In genomic region chr4:158671665-158671914, GRCh38 we compare ENCODE assay signal across 8 cellular contexts. TPM values are rescaled to one million over a fixed set of nuclear protein-coding genes. Genes with fewer than 3 reads are reported as not detected.
DNase-seq lines count a peak whose midpoint lies in the region; ATAC-seq lines count a peak whose summit lies in the region.

Gene C4orf46 (minus strand): TSS chr4:158671887. CDS start chr4:158671801, 86 bp downstream.

- DNase-seq in caudate nucleus (lab: John Stamatoyannopoulos, UW) (peak in 1 of 61 donors; percentile 62), DMS53 (lab: John Stamatoyannopoulos, UW) (no peak), cerebellar cortex (ENCODE audit: low spot score) (no peak), cerebellar nuclear complex (lab: John Stamatoyannopoulos, UW) (no peak)

- H3K9ac ChIP-seq in HUES64 (ENCODE audit: low read depth, low read length): peak within 1 kb of the TSS; percentile 88
- H3K9ac ChIP-seq in mucosa of stomach (ENCODE audit: low read length): peak within 1 kb of the TSS; percentile 96

- H3K36me3 ChIP-seq in ACC112 (ENCODE audit: insufficient read depth, low read length): no peaks in the 10 kb centered on the region
- peaks cover 23% of the 10 kb centered on the region for H3K36me3 ChIP-seq in HUES64 (ENCODE audit: insufficient read depth, low read length)
- no peaks in the 10 kb centered on the region for H3K36me3 ChIP-seq in mucosa of stomach (ENCODE audit: control insufficient read depth, insufficient read depth, low read length)

- H3K9me3 ChIP-seq in HUES64 (ENCODE audit: insufficient read depth, low read depth, low read length) (no peaks in the 10 kb centered on the region), mucosa of stomach (ENCODE audit: control insufficient read depth, low read length) (no peaks in the 10 kb centered on the region)

- H3K4me3 ChIP-seq in ACC112 (ENCODE audit: low read depth, low read length) (peak within 1 kb of the TSS; percentile 88), HUES64 (ENCODE audit: low read length) (peak within 1 kb of the TSS; percentile 64), mucosa of stomach (ENCODE audit: low read length) (peak within 1 kb of the TSS; percentile 77)

- WGBS in HUES64: under 1% methylated on average over 20 of the region's 20 CpGs

- peaks cover 5% of the 10 kb centered on the region for H3K4me1 ChIP-seq in ACC112 (ENCODE audit: control insufficient read depth, insufficient read depth, low read length, unreplicated experiment)
- H3K4me1 ChIP-seq in HUES64 (ENCODE audit: insufficient read depth, low read length): peaks cover 5% of the 10 kb centered on the region
- peaks cover 10% of the 10 kb centered on the region for H3K4me1 ChIP-seq in mucosa of stomach (ENCODE audit: control insufficient read depth, insufficient read depth, low read length)

- no peaks in the 10 kb centered on the region for H3K27me3 ChIP-seq in ACC112 (ENCODE audit: insufficient read depth, low read length)
- no peaks in the 10 kb centered on the region for H3K27me3 ChIP-seq in HUES64 (ENCODE audit: insufficient read depth, low read length)
- no peaks in the 10 kb centered on the region for H3K27me3 ChIP-seq in mucosa of stomach (ENCODE audit: control insufficient read depth, insufficient read depth, low read length)

- H2AFZ ChIP-seq in ACC112 (ENCODE audit: low read length, unreplicated experiment): peak within 1 kb of the TSS; percentile 84

- peaks cover 47% of the 10 kb centered on the region for H3K79me2 ChIP-seq in ACC112 (ENCODE audit: control insufficient read depth, insufficient read depth, low read length, unreplicated experiment)

- no peak for ATAC-seq in GM21737 (IDR thresholded peaks at IDR 0.05; ENCODE audit: unreplicated experiment)

- H3K27ac ChIP-seq in ACC112 (ENCODE audit: low read depth, low read length) (peak within 1 kb of the TSS; percentile 73), HUES64 (ENCODE audit: low read depth, low read length) (peak within 1 kb of the TSS; percentile 91), caudate nucleus (ENCODE audit: low read depth, low read length) (peak within 1 kb of the TSS; percentile 98)

RNA-seq across cellular contexts. Expression of gene C4orf46, which starts in this region (rescaled TPM):
- polyA plus RNA-seq in HUES64 (2013, experiment 1 of 2): 26.1 TPM
- 29.0 TPM for polyA plus RNA-seq in HUES64 (2013, experiment 2 of 2)
